9 cellular contexts compared by ENCODE assay signal in genomic region chrX:37745835-37746234, GRCh38. TPM values are rescaled to one million over a fixed set of nuclear protein-coding genes. Genes with fewer than 3 reads are reported as not detected.
DNase-seq lines count a peak whose midpoint lies in the region; ATAC-seq, FAIRE-seq and TF ChIP-seq lines count a peak whose summit lies in the region.
"Had no signal": no experiment of that assay in that cellular context is flagged by ENCODE, and none has a peak within 500 bp of the region (broad histone marks: within the 10 kb centered on the region; RNA-seq: fewer than 3 reads in every experiment).

No MANE protein-coding gene starts in this region.

- ATAC-seq in GM18909 (IDR thresholded peaks at IDR 0.05; ENCODE audit: poor library complexity, unreplicated experiment) (peak; percentile 35), GM21737 (IDR thresholded peaks at IDR 0.05; ENCODE audit: unreplicated experiment) (peak; percentile 39), HG03520 (IDR thresholded peaks at IDR 0.05; ENCODE audit: unreplicated experiment) (peak; percentile 20), lung (ENCODE audit: insufficient read depth, low FRiP score) (peak; percentile 17)

- H3K36me3 ChIP-seq in lung (ENCODE audit: control insufficient read depth in 2 of 2, insufficient read depth in 2 of 2, low read length in 2 of 2) (no peaks in the 10 kb centered on the region), small intestine (ENCODE audit: control insufficient read depth in 2 of 2, insufficient read depth in 2 of 2, low read length in 2 of 2) (no peaks in the 10 kb centered on the region), tibial artery (no peaks in the 10 kb centered on the region)
- H3K36me3 ChIP-seq: thoracic aorta had no signal

- DNase-seq in lung (ENCODE audit: low spot score) (no peak), small intestine (no peak), SKM-1 treated with dmso at 0.1 percent for 144 hours (lab: John Stamatoyannopoulos, UW; ENCODE audit: unreplicated experiment) (no peak), tibial artery (no peak), NCI-H128 (lab: John Stamatoyannopoulos, UW; ENCODE audit: unreplicated experiment) (no peak)

- TF ChIP-seq CTCF in lung (IDR thresholded peaks at IDR 0.05; ENCODE audit: control extremely low read depth, extremely low read depth) (no peak), tibial artery (IDR thresholded peaks at IDR 0.05) (no peak)

- H3K9me3 ChIP-seq in lung (ENCODE audit: control insufficient read depth in 2 of 2, insufficient read depth in 1 of 2, low read length in 1 of 2): no peaks in the 10 kb centered on the region
- H3K9me3 ChIP-seq in small intestine (ENCODE audit: control insufficient read depth, low read depth): no peaks in the 10 kb centered on the region
- H3K9me3 ChIP-seq in tibial artery: no peaks in the 10 kb centered on the region
- H3K9me3 ChIP-seq: thoracic aorta had no signal

- H3K27me3 ChIP-seq in lung (ENCODE audit: control insufficient read depth, insufficient read depth) (no peaks in the 10 kb centered on the region), small intestine (ENCODE audit: control insufficient read depth in 2 of 2, insufficient read depth in 2 of 2, low read length in 2 of 2) (no peaks in the 10 kb centered on the region), tibial artery (no peaks in the 10 kb centered on the region)

- H3K27ac ChIP-seq in lung (ENCODE audit: low read depth in 1 of 2, low read length in 1 of 2) (no peak overlapping the region), small intestine (ENCODE audit: low read depth in 1 of 2, low read length in 1 of 2) (peak overlapping the region in 1 of 2 donors; percentile 9), tibial artery (no peak overlapping the region)
- H3K27ac ChIP-seq: thoracic aorta had no signal

- H3K4me1 ChIP-seq in lung (ENCODE audit: control insufficient read depth in 2 of 2, insufficient read depth in 2 of 2, low read length in 2 of 2) (no peaks in the 10 kb centered on the region), small intestine (ENCODE audit: control insufficient read depth in 2 of 2, insufficient read depth in 1 of 2, low read depth in 1 of 2, low read length in 1 of 2) (no peaks in the 10 kb centered on the region), tibial artery (no peaks in the 10 kb centered on the region)

- 43 to 75% methylated on average over 1 of the region's 1 CpG for WGBS in lung, 2 donors
- 67 to 89% (median 71%) methylated on average over 1 of the region's 1 CpG for WGBS in small intestine, 3 donors

- FAIRE-seq in small intestine (lab: Jason Lieb, UNC): no peak

- H3K4me3 ChIP-seq in lung: no peak overlapping the region
- H3K4me3 ChIP-seq in small intestine (ENCODE audit: low read depth in 1 of 2, low read length in 2 of 2): no peak overlapping the region
- H3K4me3 ChIP-seq in tibial artery: no peak overlapping the region
- H3K4me3 ChIP-seq: thoracic aorta had no signal

- intact Hi-C loops in tibial artery (cut with DNase I; ENCODE audit: low total_unique reads): loop anchor here (10.0 kb wide), 1 partner anchor 419 kb away; no protein-coding TSS in a partner anchor

RNA-seq across cellular contexts. Expression of gene CYBB, which starts 34.0 kb away (rescaled TPM):
- 100 to 1,000 TPM in 1 of 2 donors, 10 to 100 TPM in 1; 48.7 to 110 TPM for total RNA-seq in lung
- polyA plus RNA-seq in lung (10 to 100 TPM; 16.2 to 99.8 TPM), small intestine (10 to 100 TPM in 1 of 3 donors, 1 to 10 TPM in 2; 2.2 to 10.8 (median 4.1) TPM)
